In the genomic region with DNA sequence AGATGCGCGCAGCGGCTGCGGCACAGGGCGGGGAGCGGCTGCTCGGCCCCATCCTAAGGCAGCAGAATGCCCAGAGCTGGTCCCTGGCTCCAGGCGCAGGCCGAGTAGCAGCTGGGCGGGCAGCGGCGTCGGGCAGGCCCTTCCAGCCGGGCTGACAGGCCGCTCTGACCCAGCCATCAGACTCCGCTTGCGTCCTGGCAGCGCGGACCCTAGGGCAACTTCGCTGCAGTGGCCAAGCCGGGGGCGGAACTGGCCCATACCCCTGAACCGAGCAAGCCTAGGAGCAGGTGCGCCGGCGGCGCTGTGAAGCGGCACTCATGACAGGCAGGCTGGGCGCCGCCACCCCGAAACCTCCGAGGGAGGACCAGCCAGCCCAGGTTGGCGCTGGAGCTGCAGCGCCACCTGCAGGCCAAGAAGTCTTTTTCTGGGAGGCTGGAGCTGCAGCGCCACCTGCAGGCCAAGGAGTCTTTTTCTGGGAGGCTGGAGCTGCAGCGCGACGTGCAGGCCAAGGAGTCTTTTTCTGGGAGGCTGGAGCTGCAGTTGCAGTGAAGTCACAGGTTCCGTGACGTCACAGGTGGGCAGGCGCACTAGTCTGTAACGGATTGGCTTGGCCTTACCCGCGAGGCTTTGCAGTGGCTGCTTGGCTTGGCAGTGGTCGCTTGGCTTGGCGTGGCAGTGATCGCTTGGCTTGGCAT, we compare ENCODE assay signal across 8 cellular contexts.
DNase-seq lines count a peak whose midpoint lies in the region; ATAC-seq, FAIRE-seq and TF ChIP-seq lines count a peak whose summit lies in the region.
"Not testable (repeated sequence)": the region's sequence is repeated elsewhere in the genome, so short reads cannot be mapped to it uniquely, and the experiment has no call there.

No MANE protein-coding gene starts in this region.

- not testable (repeated sequence) for H3K36me3 Mint-ChIP-seq in dendritic cell treated with granulocyte-macrophage colony-stimulating factor and Interleukin-4, amounts not matched to agents 40 ng/mL and 50 ng/mL, for 4 days (ENCODE audit: low read depth)

- DNase-seq in GM12892 (ENCODE audit: insufficient read length); kidney epithelial cell (ENCODE audit: low read depth): not testable (repeated sequence)
- DNase-seq in RPMI7951 (ENCODE audit: low read depth): peak; percentile 17
- peak; percentile 68 for DNase-seq in activated T-cell treated with anti-CD3 and anti-CD28 coated beads for 1 hour (ENCODE audit: low read depth)
- peak; percentile 70 for DNase-seq in ureter (ENCODE audit: low spot score)

- not testable (repeated sequence) for H3K36me3 ChIP-seq in kidney epithelial cell (ENCODE audit: control insufficient read depth, insufficient read depth, low read length)

- not testable (repeated sequence) for H3K27ac Mint-ChIP-seq in dendritic cell treated with granulocyte-macrophage colony-stimulating factor and Interleukin-4, amounts not matched to agents 40 ng/mL and 50 ng/mL, for 4 days

- FAIRE-seq in GM12892 (lab: Jason Lieb, UNC): peak; percentile 77

- intact Hi-C loops in dendritic cell treated with granulocyte-macrophage colony-stimulating factor and Interleukin-4, amounts not matched to agents 40 ng/mL and 50 ng/mL, for 4 days (cut with micrococcal nuclease): loop anchor here (1.0 to 2.0 kb wide), 2 partner anchors 94 to 200 kb away; no protein-coding TSS in a partner anchor

- H3K27ac ChIP-seq in skin epidermis: not testable (repeated sequence)

- not testable (repeated sequence) for H3K4me1 Mint-ChIP-seq in dendritic cell treated with granulocyte-macrophage colony-stimulating factor and Interleukin-4, amounts not matched to agents 40 ng/mL and 50 ng/mL, for 4 days (ENCODE audit: low read depth)

- peak; percentile 85 for TF ChIP-seq CTCF in kidney epithelial cell (IDR thresholded peaks at IDR 0.05; ENCODE audit: insufficient read depth, low read length, poor library complexity, severe bottlenecking)

- not testable (repeated sequence) for H3K27me3 ChIP-seq in kidney epithelial cell (ENCODE audit: control insufficient read depth, insufficient read depth, low read length)

- not testable (repeated sequence) for H3K27me3 Mint-ChIP-seq in dendritic cell treated with granulocyte-macrophage colony-stimulating factor and Interleukin-4, amounts not matched to agents 40 ng/mL and 50 ng/mL, for 4 days

- TF ChIP-seq POLR2A in GM12892 (IDR thresholded peaks at IDR 0.05; ENCODE audit: low read depth, low read length): not testable (repeated sequence)

- not testable (repeated sequence) for H3K9me3 Mint-ChIP-seq in dendritic cell treated with granulocyte-macrophage colony-stimulating factor and Interleukin-4, amounts not matched to agents 40 ng/mL and 50 ng/mL, for 4 days

- peak overlapping the region; percentile 24 for H3K4me3 ChIP-seq in kidney epithelial cell (ENCODE audit: low read depth, low read length)
- peak overlapping the region in 5 of 7 experiments; percentile 14 to 42 (median 19) for H3K4me3 ChIP-seq in skin epidermis

- H3K4me3 Mint-ChIP-seq in dendritic cell treated with granulocyte-macrophage colony-stimulating factor and Interleukin-4, amounts not matched to agents 40 ng/mL and 50 ng/mL, for 4 days: peak overlapping the region; percentile 74

- peak; percentile 67 for ATAC-seq in HG03139 (IDR thresholded peaks at IDR 0.05; ENCODE audit: unreplicated experiment)
